13 cellular contexts compared by ENCODE assay signal in the genomic region with DNA sequence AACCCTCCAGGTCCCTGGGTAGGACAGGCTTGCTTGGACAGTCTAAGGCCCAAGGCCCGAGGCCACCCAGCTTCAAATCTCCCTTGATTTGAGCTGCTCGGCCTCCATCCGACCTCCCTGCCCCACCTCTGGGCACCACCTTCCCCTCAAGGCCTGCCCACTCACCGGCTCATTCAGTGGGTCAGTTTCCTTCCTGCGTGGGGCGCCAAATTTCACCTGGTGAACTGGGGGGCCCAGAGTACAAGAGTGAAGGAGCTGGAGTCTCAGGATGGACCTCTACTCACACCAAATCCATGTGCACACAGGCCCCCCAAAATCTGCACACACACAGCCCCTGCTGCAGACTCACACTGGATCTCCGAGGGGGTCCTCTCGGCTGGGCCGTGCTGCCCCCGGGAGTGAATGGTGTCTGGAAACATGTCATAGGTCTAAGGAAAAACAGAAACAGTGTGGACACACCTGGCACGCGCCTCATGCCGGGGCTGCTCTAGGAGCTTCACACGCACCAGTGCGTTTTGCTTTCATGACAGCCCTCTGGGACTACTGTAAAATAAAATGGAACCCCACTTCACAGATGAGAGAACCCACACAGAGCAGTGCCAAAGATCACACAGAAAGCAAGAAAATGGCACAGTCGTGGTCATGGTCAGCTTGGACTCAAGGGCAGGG. TPM values are rescaled to one million over a fixed set of nuclear protein-coding genes. Genes with fewer than 3 reads are reported as not detected.
DNase-seq lines count a peak whose midpoint lies in the region; ATAC-seq and TF ChIP-seq lines count a peak whose summit lies in the region.
"Had no signal": no experiment of that assay in that cellular context is flagged by ENCODE, and none has a peak within 500 bp of the region (broad histone marks: within the 10 kb centered on the region; RNA-seq: fewer than 3 reads in every experiment).

No MANE protein-coding gene starts in this region.

- TF ChIP-seq POLR2A in esophagus squamous epithelium (IDR thresholded peaks at IDR 0.05): no peak

- intact Hi-C loops in activated CD8-positive, alpha-beta T cell treated with anti-CD3 and anti-CD28 coated beads for 36 hours (cut with micrococcal nuclease): no loop called here
- intact Hi-C loops in esophagus squamous epithelium (cut with DNase I): no loop called here

- H3K4me1 Mint-ChIP-seq in GM23338: peaks cover 11% of the 10 kb centered on the region
- H3K4me1 Mint-ChIP-seq in activated CD8-positive, alpha-beta T cell treated with anti-CD3 and anti-CD28 coated beads for 36 hours (ENCODE audit: low read depth): peaks cover 39% of the 10 kb centered on the region
- peaks cover 10% of the 10 kb centered on the region for H3K4me1 Mint-ChIP-seq in neural crest cell

- TF ChIP-seq CTCF in DOHH2 (IDR thresholded peaks at IDR 0.05; ENCODE audit: low read depth, low read length, poor library complexity, severe bottlenecking) (no peak), GM23338 (conservative IDR thresholded peaks at IDR 0.05; ENCODE audit: low read depth in 2 of 2) (peak in 1 of 2 experiments; percentile 13; a peak in 1 of 4 replicates), neural crest cell (conservative IDR thresholded peaks at IDR 0.05) (no peak), GM20000 (IDR thresholded peaks at IDR 0.05; ENCODE audit: extremely low read depth, missing control alignments) (no peak), esophagus squamous epithelium (IDR thresholded peaks at IDR 0.05) (no peak)
- no peak for TF ChIP-seq CTCF in activated CD8-positive, alpha-beta T cell treated with anti-CD3 and anti-CD28 coated beads for 36 hours (IDR thresholded peaks at IDR 0.05)

- no peak for ATAC-seq in GM23338
- ATAC-seq in activated CD8-positive, alpha-beta T cell treated with anti-CD3 and anti-CD28 coated beads for 36 hours: no peak

- H3K9me3 ChIP-seq in DOHH2 (ENCODE audit: control insufficient read depth, insufficient read depth, low read length) (no peaks in the 10 kb centered on the region), esophagus squamous epithelium (no peaks in the 10 kb centered on the region)
- H3K9me3 ChIP-seq: transverse colon had no signal

- H3K36me3 ChIP-seq in DOHH2 (ENCODE audit: control insufficient read depth, low read length) (peaks cover 66% of the 10 kb centered on the region), GM23338 (ENCODE audit: insufficient read depth) (no peaks in the 10 kb centered on the region), esophagus squamous epithelium (peaks cover 0 to 26% (median 0%) of the 10 kb centered on the region in 3 donors)
- H3K36me3 ChIP-seq: transverse colon had no signal

- H3K36me3 Mint-ChIP-seq in GM23338 (ENCODE audit: low read depth): no peaks in the 10 kb centered on the region; the same call in 1 of the 3 replicates
- H3K36me3 Mint-ChIP-seq in activated CD8-positive, alpha-beta T cell treated with anti-CD3 and anti-CD28 coated beads for 36 hours (ENCODE audit: low read depth): peaks cover 14% of the 10 kb centered on the region
- H3K36me3 Mint-ChIP-seq in neural crest cell (ENCODE audit: low read depth): no peaks in the 10 kb centered on the region

- peaks cover 19% of the 10 kb centered on the region for H3K79me2 ChIP-seq in DOHH2 (ENCODE audit: control insufficient read depth, low read length)
- H3K79me2 ChIP-seq in GM23338 (replicated peaks; ENCODE audit: insufficient read depth): no peaks in the 10 kb centered on the region

- H3K9me3 Mint-ChIP-seq in GM23338 (no peaks in the 10 kb centered on the region), neural crest cell (no peaks in the 10 kb centered on the region)
- no peaks in the 10 kb centered on the region for H3K9me3 Mint-ChIP-seq in activated CD8-positive, alpha-beta T cell treated with anti-CD3 and anti-CD28 coated beads for 36 hours
- H3K9me3 Mint-ChIP-seq: CD8-positive, alpha-beta memory T cell; central memory CD8-positive, alpha-beta T cell had no signal

- H4K20me1 ChIP-seq in DOHH2 (ENCODE audit: control insufficient read depth, insufficient read depth, low read depth, low read length) (no peaks in the 10 kb centered on the region), GM23338 (replicated peaks; ENCODE audit: insufficient read depth) (no peaks in the 10 kb centered on the region)

- H3K27ac ChIP-seq in DOHH2 (ENCODE audit: low read depth, low read length): peak overlapping the region; percentile 86
- no peak overlapping the region for H3K27ac ChIP-seq in GM23338 (ENCODE audit: low read depth)
- peak overlapping the region in 1 of 4 donors; percentile 4 for H3K27ac ChIP-seq in esophagus squamous epithelium
- H3K27ac ChIP-seq: transverse colon had no signal

- H3K4me3 ChIP-seq in DOHH2 (ENCODE audit: low read length): peak overlapping the region; percentile 99
- no peak overlapping the region for H3K4me3 ChIP-seq in GM23338
- H3K4me3 ChIP-seq in esophagus squamous epithelium: no peak overlapping the region
- H3K4me3 ChIP-seq: transverse colon had no signal

- POLR2A ChIA-PET in activated CD8-positive, alpha-beta T cell treated with anti-CD3 and anti-CD28 coated beads for 36 hours (lab: Charles Lee): interaction anchor here (0.7 to 2.3 kb wide), 4 partner anchors 15 to 54 kb away, joined by 3 to 8 read pairs (median 4); no protein-coding TSS in a partner anchor

- no peak overlapping the region for H2AFZ ChIP-seq in GM23338

- peaks cover 46% of the 10 kb centered on the region for H3K4me1 ChIP-seq in DOHH2 (ENCODE audit: control insufficient read depth, low read length)
- peaks cover 4% of the 10 kb centered on the region; the same call in 1 of the 2 replicates for H3K4me1 ChIP-seq in GM23338 (ENCODE audit: insufficient read depth)
- peaks cover 19 to 31% (median 19%) of the 10 kb centered on the region in 3 donors for H3K4me1 ChIP-seq in esophagus squamous epithelium

- peak overlapping the region; percentile 15; the same call in 1 of the 3 replicates for H3K4me3 Mint-ChIP-seq in GM23338
- H3K4me3 Mint-ChIP-seq in activated CD8-positive, alpha-beta T cell treated with anti-CD3 and anti-CD28 coated beads for 36 hours: no peak overlapping the region
- peak overlapping the region; percentile 67 for H3K4me3 Mint-ChIP-seq in neural crest cell
- H3K4me3 Mint-ChIP-seq: central memory CD8-positive, alpha-beta T cell had no signal

- H3K27ac Mint-ChIP-seq in GM23338 (no peak overlapping the region), neural crest cell (ENCODE audit: unreplicated experiment) (no peak overlapping the region)
- peak overlapping the region; percentile 18 for H3K27ac Mint-ChIP-seq in activated CD8-positive, alpha-beta T cell treated with anti-CD3 and anti-CD28 coated beads for 36 hours

- no peaks in the 10 kb centered on the region for H3K27me3 ChIP-seq in DOHH2 (ENCODE audit: control insufficient read depth, low read length)
- no peaks in the 10 kb centered on the region for H3K27me3 ChIP-seq in GM23338 (ENCODE audit: insufficient read depth)
- no peaks in the 10 kb centered on the region for H3K27me3 ChIP-seq in esophagus squamous epithelium
- H3K27me3 ChIP-seq: transverse colon had no signal

- peaks cover 4% of the 10 kb centered on the region for H3K27me3 Mint-ChIP-seq in GM23338 (ENCODE audit: insufficient read depth, low read depth, poor library complexity)
- no peaks in the 10 kb centered on the region for H3K27me3 Mint-ChIP-seq in activated CD8-positive, alpha-beta T cell treated with anti-CD3 and anti-CD28 coated beads for 36 hours
- no peaks in the 10 kb centered on the region for H3K27me3 Mint-ChIP-seq in neural crest cell (ENCODE audit: low read depth)
- H3K27me3 Mint-ChIP-seq: central memory CD8-positive, alpha-beta T cell had no signal

- WGBS in esophagus squamous epithelium, 2 donors: 66 to 69% methylated on average over 10 to 13 of the region's 16 CpGs

- DNase-seq in GM23338 (ENCODE audit: low spot score): no peak
- DNase-seq in activated CD8-positive, alpha-beta T cell treated with anti-CD3 and anti-CD28 coated beads for 36 hours: no peak
- no peak for DNase-seq in neural crest cell (ENCODE audit: low read depth, low spot score)
- no peak for DNase-seq in T-helper 9 cell
- DNase-seq in kidney glomerular epithelial cell (lab: John Stamatoyannopoulos, UW): no peak
- DNase-seq in GM20000 (ENCODE audit: low spot score): no peak
- DNase-seq in esophagus squamous epithelium (lab: John Stamatoyannopoulos, UW): no peak
- DNase-seq: CD8-positive, alpha-beta memory T cell; NCI-H226; stimulated activated CD4-positive, alpha-beta T cell treated with anti-CD3 and anti-CD28 coated beads, Interleukin-2, amount 100 ng/mL, for 24 hours; transverse colon had no signal

- H3F3A ChIP-seq in DOHH2 (ENCODE audit: control insufficient read depth, insufficient read depth) (peaks cover 19% of the 10 kb centered on the region), GM23338 (replicated peaks; ENCODE audit: low read depth) (peaks cover 4% of the 10 kb centered on the region; the same call in 1 of the 2 replicates)

- H3K9me2 ChIP-seq in DOHH2 (replicated peaks; ENCODE audit: control insufficient read depth, low read length) (no peaks in the 10 kb centered on the region), GM23338 (ENCODE audit: insufficient read depth) (no peaks in the 10 kb centered on the region)

- CTCF ChIA-PET in activated CD8-positive, alpha-beta T cell treated with anti-CD3 and anti-CD28 coated beads for 36 hours (lab: Charles Lee): interaction anchor here (0.8 to 3.1 kb wide), 4 partner anchors 9 to 21 kb away, joined by 3 to 10 read pairs (median 4); a partner anchor contains a TSS

- H3K4me2 ChIP-seq in DOHH2 (ENCODE audit: low read length): peak overlapping the region; percentile 96
- no peak overlapping the region for H3K4me2 ChIP-seq in GM23338

RNA-seq across cellular contexts. Expression of a gene that starts 3.6 kb away (rescaled TPM):
- 32.3 and 42.6 TPM in 2 replicates for total RNA-seq in GM23338 (2014; rRNA removed; shearing (Covaris generic))
- 9.9 and 11.2 TPM in 2 replicates for polyA plus RNA-seq in GM23338 (2016; fragmentation: Nextera tagmentation; extraction: Ambion mirVana)
- total RNA-seq in activated CD8-positive, alpha-beta T cell treated with anti-CD3 and anti-CD28 coated beads for 36 hours: 10 to 100 TPM; 56.4 to 58.0 TPM
- total RNA-seq in neural crest cell: 13.1 and 14.6 TPM in 2 replicates
- 1 to 10 TPM; 3.6 to 9.0 (median 6.1) TPM for total RNA-seq in esophagus squamous epithelium

RNA-seq across cellular contexts. Expression of a gene that starts 11.0 kb away (rescaled TPM):
- total RNA-seq in GM23338 (2014; rRNA removed; shearing (Covaris generic)): 38.9 and 45.2 TPM in 2 replicates
- polyA plus RNA-seq in GM23338 (2016; fragmentation: Nextera tagmentation; extraction: Ambion mirVana): 27.2 and 31.6 TPM in 2 replicates
- 10 to 100 TPM; 25.8 to 29.0 TPM for total RNA-seq in activated CD8-positive, alpha-beta T cell treated with anti-CD3 and anti-CD28 coated beads for 36 hours
- 54.8 and 57.9 TPM in 2 replicates for total RNA-seq in neural crest cell
- total RNA-seq in esophagus squamous epithelium: 10 to 100 TPM; 14.9 to 23.3 (median 17.0) TPM

RNA-seq across cellular contexts. Expression of a gene that starts 21.0 kb away (rescaled TPM):
- 235 and 252 TPM in 2 replicates for total RNA-seq in GM23338 (2014; rRNA removed; shearing (Covaris generic))
- 76.9 and 82.9 TPM in 2 replicates for polyA plus RNA-seq in GM23338 (2016; fragmentation: Nextera tagmentation; extraction: Ambion mirVana)
- total RNA-seq in activated CD8-positive, alpha-beta T cell treated with anti-CD3 and anti-CD28 coated beads for 36 hours: 100 to 1,000 TPM; 325 to 342 TPM
- total RNA-seq in neural crest cell (578 and 592 TPM in 2 replicates), esophagus squamous epithelium (100 to 1,000 TPM; 136 to 292 (median 223) TPM)

RNA-seq across cellular contexts. Expression of a gene that starts 39.6 kb away (rescaled TPM):
- 3.9 and 4.4 TPM in 2 replicates for total RNA-seq in GM23338 (2014; rRNA removed; shearing (Covaris generic))
- polyA plus RNA-seq in GM23338 (2016; fragmentation: Nextera tagmentation; extraction: Ambion mirVana): 1.5 and 2.8 TPM in 2 replicates
- total RNA-seq in activated CD8-positive, alpha-beta T cell treated with anti-CD3 and anti-CD28 coated beads for 36 hours: 1 to 10 TPM; 1.2 to 3.3 TPM
- total RNA-seq in neural crest cell (1.2 TPM in 2 replicates), esophagus squamous epithelium (under 1 TPM; 0.27 to 0.95 (median 0.39) TPM)

RNA-seq across cellular contexts. Expression of a gene that starts 45.1 kb away (rescaled TPM):
- 10.1 and 11.6 TPM in 2 replicates for total RNA-seq in GM23338 (2014; rRNA removed; shearing (Covaris generic))
- 1.8 and 2.3 TPM in 2 replicates for polyA plus RNA-seq in GM23338 (2016; fragmentation: Nextera tagmentation; extraction: Ambion mirVana)
- under 1 TPM; 0.31 to 0.61 TPM for total RNA-seq in activated CD8-positive, alpha-beta T cell treated with anti-CD3 and anti-CD28 coated beads for 36 hours
- 3.0 and 3.5 TPM in 2 replicates for total RNA-seq in neural crest cell
- 10 to 100 TPM; 16.4 to 48.5 (median 25.0) TPM for total RNA-seq in esophagus squamous epithelium
